28 cellular contexts compared by ENCODE assay signal in genomic region chr13:36207672-36208071, GRCh38. TPM values are rescaled to one million over a fixed set of nuclear protein-coding genes. Genes with fewer than 3 reads are reported as not detected.
DNase-seq lines count a peak whose midpoint lies in the region; ATAC-seq and TF ChIP-seq lines count a peak whose summit lies in the region.
"Had no signal": no experiment of that assay in that cellular context is flagged by ENCODE, and none has a peak within 500 bp of the region (broad histone marks: within the 10 kb centered on the region; RNA-seq: fewer than 3 reads in every experiment).

No MANE protein-coding gene starts in this region.

- TF ChIP-seq EP300 in SK-N-SH (IDR thresholded peaks at IDR 0.05; ENCODE audit: borderline replicate concordance in 1 of 2, low read depth in 1 of 2, low read length in 1 of 2) = no peak

- H3K27me3 ChIP-seq in SK-N-SH (ENCODE audit: insufficient read depth) (no peaks in the 10 kb centered on the region), Karpas-422 (ENCODE audit: low read length) (no peaks in the 10 kb centered on the region), osteoblast (ENCODE audit: insufficient read depth, low read length) (peaks cover 7% of the 10 kb centered on the region)
- H3K27me3 ChIP-seq: BLaER1, gastrocnemius medialis, hepatocyte, SJSA1 had no signal

- H3F3A ChIP-seq in SK-N-SH (replicated peaks; ENCODE audit: insufficient read depth) = no peaks in the 10 kb centered on the region

- H3K9ac ChIP-seq in SK-N-SH (no peak overlapping the region), Karpas-422 (ENCODE audit: low read length) (no peak overlapping the region)
- H3K9ac ChIP-seq: BLaER1 had no signal

- H3K27me3 Mint-ChIP-seq in T-cell = peaks cover 0 to 4% of the 10 kb centered on the region in 2 donors
- H3K27me3 Mint-ChIP-seq: T-helper 17 cell had no signal

- no peak overlapping the region for H3K27ac Mint-ChIP-seq in T-cell
- H3K27ac Mint-ChIP-seq: activated CD8-positive, alpha-beta T cell treated with anti-CD3 and anti-CD28 coated beads, Interleukin-2, amount 10 ng/mL, durations not matched to agents 7 days and 5 days; activated naive CD4-positive, alpha-beta T cell treated with anti-CD3 and anti-CD28 coated beads, Interleukin-2, amount 50 U/mL, for 72 hours; memory B cell; T-helper 17 cell had no signal

- CTCF ChIA-PET in SK-N-SH (lab: Yijun Ruan, JAX) (interaction anchor here (0.9 to 1.2 kb wide), 2 partner anchors 67 to 230 kb away, joined by 3 to 4 read pairs; no protein-coding TSS in a partner anchor), T-cell (lab: Charles Lee) (no interaction called here)

- H3K4me3 Mint-ChIP-seq in T-cell = no peak overlapping the region
- H3K4me3 Mint-ChIP-seq: activated CD8-positive, alpha-beta T cell treated with anti-CD3 and anti-CD28 coated beads, Interleukin-2, amount 10 ng/mL, durations not matched to agents 7 days and 5 days; memory B cell; neural crest cell; T-helper 17 cell had no signal

- ATAC-seq in SK-N-SH treated with all-trans-retinoic acid at 6 μM for 48 hours (no peak), T-cell (replicated peaks in 1 of 4) (no peak)
- ATAC-seq: activated CD8-positive, alpha-beta T cell treated with anti-CD3 and anti-CD28 coated beads, Interleukin-2, amount 10 ng/mL, durations not matched to agents 7 days and 5 days; activated naive CD4-positive, alpha-beta T cell treated with anti-CD3 and anti-CD28 coated beads, Interleukin-2, amount 50 U/mL, for 72 hours; gastrocnemius medialis; HepG2; left colon; right cardiac atrium; T-helper 17 cell had no signal

- in situ Hi-C loops in SK-MEL-5 (cut with HindIII; ENCODE audit: low pct_unique_long_range_greater_than_20kb, low sequenced_read_pairs) = no loop called here

- no peaks in the 10 kb centered on the region for H3K4me1 ChIP-seq in SK-N-SH (ENCODE audit: control insufficient read depth in 1 of 2, insufficient read depth in 2 of 2, low read depth in 1 of 2, low read length in 1 of 2)
- no peaks in the 10 kb centered on the region for H3K4me1 ChIP-seq in Karpas-422 (ENCODE audit: low read length)
- no peaks in the 10 kb centered on the region for H3K4me1 ChIP-seq in osteoblast (ENCODE audit: insufficient read depth, low read length)
- H3K4me1 ChIP-seq: gastrocnemius medialis, SJSA1 had no signal

- H2AFZ ChIP-seq in SK-N-SH (ENCODE audit: low read depth) = no peak overlapping the region
- H2AFZ ChIP-seq in Karpas-422 (ENCODE audit: low read length) = no peak overlapping the region
- no peak overlapping the region for H2AFZ ChIP-seq in osteoblast (ENCODE audit: low read length)
- H2AFZ ChIP-seq: hepatocyte had no signal

- no peaks in the 10 kb centered on the region for H3K4me1 Mint-ChIP-seq in T-cell
- H3K4me1 Mint-ChIP-seq: memory B cell, neural crest cell, T-helper 17 cell had no signal

- no peaks in the 10 kb centered on the region for H3K36me3 Mint-ChIP-seq in T-cell
- H3K36me3 Mint-ChIP-seq: activated naive CD4-positive, alpha-beta T cell treated with anti-CD3 and anti-CD28 coated beads, Interleukin-2, amount 50 U/mL, for 72 hours; memory B cell had no signal

- H3K4me2 ChIP-seq in SK-N-SH (no peak overlapping the region), Karpas-422 (ENCODE audit: low read depth, low read length, poor library complexity, severe bottlenecking) (no peak overlapping the region), osteoblast (ENCODE audit: insufficient read depth, low read length) (no peak overlapping the region)
- H3K4me2 ChIP-seq: BLaER1, hepatocyte had no signal

- no peak for DNase-seq in SK-N-SH
- DNase-seq in Karpas-422 = peak; percentile 55
- peak; percentile 65 for DNase-seq in SK-MEL-5 (ENCODE audit: low read depth, low spot score)
- no peak for DNase-seq in osteoblast (ENCODE audit: insufficient read length, low spot score, missing footprints)
- no peak for DNase-seq in hippocampal formation (lab: John Stamatoyannopoulos, UW)
- no peak for DNase-seq in DMS79 (lab: John Stamatoyannopoulos, UW)
- no peak for DNase-seq in T-cell
- DNase-seq: activated CD8-positive, alpha-beta T cell treated with anti-CD3 and anti-CD28 coated beads, Interleukin-2, amount 10 ng/mL, durations not matched to agents 7 days and 5 days; anterior cingulate cortex; effector memory CD4-positive, alpha-beta T cell; gastrocnemius medialis; left colon; NCI-H1105; NCI-H446 treated with DMSO at 0.1 percent for 48 hours; right cardiac atrium; stimulated activated CD4-positive, alpha-beta T cell treated with anti-CD3 and anti-CD28 coated beads, Interleukin-12 subunit alpha, Interleukin-12 subunit beta, amount 100 ng/mL, for 4 hours; stimulated activated CD4-positive, alpha-beta T cell treated with anti-CD3 and anti-CD28 coated beads, Interleukin-4, amount 100 ng/mL, for 1 hour; T-helper 17 cell; trophoblast cell had no signal

- H3K9me2 ChIP-seq in SK-N-SH (no peaks in the 10 kb centered on the region), Karpas-422 (replicated peaks; ENCODE audit: insufficient read depth, low read length) (no peaks in the 10 kb centered on the region)

- POLR2A ChIA-PET in SK-N-SH (lab: Yijun Ruan, JAX) (no interaction called here), T-cell (lab: Charles Lee) (no interaction called here)

- no peak overlapping the region for H3K4me3 ChIP-seq in SK-N-SH (ENCODE audit: low read depth in 2 of 2, low read length in 1 of 2)
- no peak overlapping the region for H3K4me3 ChIP-seq in Karpas-422 (ENCODE audit: low read length)
- H3K4me3 ChIP-seq in osteoblast (ENCODE audit: insufficient read depth, low read length) = no peak overlapping the region
- H3K4me3 ChIP-seq: BLaER1, coronary artery, gastrocnemius medialis, hepatocyte, SJSA1 had no signal

- H4K20me1 ChIP-seq in SK-N-SH (ENCODE audit: insufficient read depth) (no peaks in the 10 kb centered on the region), Karpas-422 (ENCODE audit: insufficient read depth, low read depth, low read length) (no peaks in the 10 kb centered on the region), osteoblast (ENCODE audit: insufficient read depth, low read length) (no peaks in the 10 kb centered on the region)
- H4K20me1 ChIP-seq: BLaER1 had no signal

- 82% methylated on average over 5 of the region's 5 CpGs for whole genome bisulfite sequencing in SK-N-SH (ENCODE audit: low lambda C conversion rate)

- peaks cover 0 to 5% (median 0%) of the 10 kb centered on the region in 3 donors for H3K9me3 Mint-ChIP-seq in T-cell
- H3K9me3 Mint-ChIP-seq: activated naive CD4-positive, alpha-beta T cell treated with anti-CD3 and anti-CD28 coated beads, Interleukin-2, amount 50 U/mL, for 72 hours; memory B cell; neural crest cell had no signal

- H3K36me3 ChIP-seq in SK-N-SH (replicated peaks in 1 of 2; ENCODE audit: control insufficient read depth in 1 of 2, insufficient read depth in 2 of 2, low read length in 1 of 2) (no peaks in the 10 kb centered on the region), Karpas-422 (ENCODE audit: insufficient read depth, low read length) (no peaks in the 10 kb centered on the region), osteoblast (ENCODE audit: insufficient read depth, low read length) (no peaks in the 10 kb centered on the region)
- H3K36me3 ChIP-seq: BLaER1, gastrocnemius medialis, SJSA1 had no signal

- no peaks in the 10 kb centered on the region for H3K79me2 ChIP-seq in SK-N-SH (ENCODE audit: insufficient read depth)
- no peaks in the 10 kb centered on the region for H3K79me2 ChIP-seq in Karpas-422 (ENCODE audit: low read length)
- no peaks in the 10 kb centered on the region for H3K79me2 ChIP-seq in osteoblast (ENCODE audit: insufficient read depth, low read length)
- H3K79me2 ChIP-seq: hepatocyte had no signal

- no peaks in the 10 kb centered on the region for H3K9me3 ChIP-seq in SK-N-SH
- no peaks in the 10 kb centered on the region for H3K9me3 ChIP-seq in Karpas-422 (ENCODE audit: low read length)
- no peaks in the 10 kb centered on the region for H3K9me3 ChIP-seq in osteoblast (ENCODE audit: low read depth, low read length)
- H3K9me3 ChIP-seq: gastrocnemius medialis, SJSA1 had no signal

- peak; percentile 23 for TF ChIP-seq CTCF in SK-N-SH (IDR thresholded peaks at IDR 0.05)
- TF ChIP-seq CTCF in osteoblast (IDR thresholded peaks at IDR 0.05; ENCODE audit: extremely low read depth, low read depth, low read length) = peak; percentile 16

- no peak overlapping the region for H3K27ac ChIP-seq in SK-N-SH (ENCODE audit: low read depth in 2 of 2, low read length in 1 of 2)
- no peak overlapping the region for H3K27ac ChIP-seq in Karpas-422 (ENCODE audit: low read length)
- no peak overlapping the region for H3K27ac ChIP-seq in osteoblast (ENCODE audit: low read depth, low read length)
- H3K27ac ChIP-seq: BLaER1, coronary artery, gastrocnemius medialis, hepatocyte, SJSA1 had no signal

- peak; percentile 29 for TF ChIP-seq RAD21 in SK-N-SH (IDR thresholded peaks at IDR 0.05; ENCODE audit: low read length)

TF ChIP-seq in SK-N-SH, 30 proteins besides CTCF, POLR2A, EP300 and RAD21 (continues in another document):
- TF ChIP-seq, protein P1, sequence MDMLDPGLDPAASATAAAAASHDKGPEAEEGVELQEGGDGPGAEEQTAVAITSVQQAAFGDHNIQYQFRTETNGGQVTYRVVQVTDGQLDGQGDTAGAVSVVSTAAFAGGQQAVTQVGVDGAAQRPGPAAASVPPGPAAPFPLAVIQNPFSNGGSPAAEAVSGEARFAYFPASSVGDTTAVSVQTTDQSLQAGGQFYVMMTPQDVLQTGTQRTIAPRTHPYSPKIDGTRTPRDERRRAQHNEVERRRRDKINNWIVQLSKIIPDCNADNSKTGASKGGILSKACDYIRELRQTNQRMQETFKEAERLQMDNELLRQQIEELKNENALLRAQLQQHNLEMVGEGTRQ (IDR thresholded peaks at IDR 0.05; ENCODE audit: borderline replicate concordance, low read depth, low read length) = no peak
- TF ChIP-seq POLR2AphosphoS5 (IDR thresholded peaks at IDR 0.05; ENCODE audit: low read depth, low read length) = no peak

TF ChIP-seq in SK-N-SH treated with all-trans-retinoic acid at 6 μM for 48 hours, 23 proteins besides CTCF, POLR2A, EP300 and RAD21:
- TF ChIP-seq ZNF8 (CRISPR knock-in tag; IDR thresholded peaks at IDR 0.05) (no peak), PPARA (CRISPR knock-in tag; IDR thresholded peaks at IDR 0.05; ENCODE audit: borderline replicate concordance) (no peak)
TF ChIP-seq in SK-N-SH treated with all-trans-retinoic acid at 6 μM for 48 hours: peak in this region for 0.

RNA-seq across cellular contexts. Expression of gene SOHLH2, which starts 6.7 kb away (rescaled TPM):
- 0.85 and 1.2 TPM in 2 replicates for polyA plus RNA-seq in SK-N-SH (2012; rRNA removed)
- polyA plus RNA-seq in SK-N-SH (2012; cell fraction: cytosol; rRNA removed) = 0.93 and 1.1 TPM in 2 replicates
- polyA plus RNA-seq in SK-N-SH (2012; cell fraction: nucleus; rRNA removed) = 1.3 and 2.1 TPM in 2 replicates
- total RNA-seq in Karpas-422 (2014; rRNA removed; shearing (Covaris generic); ENCODE audit: low replicate concordance) = not detected in 2 replicates
- total RNA-seq in SK-MEL-5 (2014; rRNA removed; shearing (Covaris generic)) = not detected in 2 replicates
- polyA plus RNA-seq in SK-MEL-5 (2015; cell fraction: cytosol; rRNA removed) = 0.06 TPM in 2 replicates
- polyA plus RNA-seq in SK-MEL-5 (2015; cell fraction: nucleus; rRNA removed) = not detected in 2 replicates
- total RNA-seq in osteoblast (1.5 and 2.2 TPM in 2 replicates), T-cell (not detected)
- total RNA-seq: activated CD8-positive, alpha-beta T cell treated with anti-CD3 and anti-CD28 coated beads, Interleukin-2, amount 10 ng/mL, durations not matched to agents 7 days and 5 days; activated naive CD4-positive, alpha-beta T cell treated with anti-CD3 and anti-CD28 coated beads, Interleukin-2, amount 50 U/mL, for 72 hours; HepG2; left colon; T-helper 17 cell had no signal
- polyA plus RNA-seq: hepatocyte, HepG2 had no signal

Comparison
In these comparisons a context has a peak if more than half of its experiments do, and no peak if none do; other contexts are left out.
1. DNase-seq: peak in Karpas-422 (single experiment) and SK-MEL-5 (single experiment); none in SK-N-SH (single experiment), osteoblast (single experiment), hippocampal formation (0 of 2), DMS79 (single experiment) and T-cell (0 of 34).